ENCODE assay signal across 10 cellular contexts in the genomic region with DNA sequence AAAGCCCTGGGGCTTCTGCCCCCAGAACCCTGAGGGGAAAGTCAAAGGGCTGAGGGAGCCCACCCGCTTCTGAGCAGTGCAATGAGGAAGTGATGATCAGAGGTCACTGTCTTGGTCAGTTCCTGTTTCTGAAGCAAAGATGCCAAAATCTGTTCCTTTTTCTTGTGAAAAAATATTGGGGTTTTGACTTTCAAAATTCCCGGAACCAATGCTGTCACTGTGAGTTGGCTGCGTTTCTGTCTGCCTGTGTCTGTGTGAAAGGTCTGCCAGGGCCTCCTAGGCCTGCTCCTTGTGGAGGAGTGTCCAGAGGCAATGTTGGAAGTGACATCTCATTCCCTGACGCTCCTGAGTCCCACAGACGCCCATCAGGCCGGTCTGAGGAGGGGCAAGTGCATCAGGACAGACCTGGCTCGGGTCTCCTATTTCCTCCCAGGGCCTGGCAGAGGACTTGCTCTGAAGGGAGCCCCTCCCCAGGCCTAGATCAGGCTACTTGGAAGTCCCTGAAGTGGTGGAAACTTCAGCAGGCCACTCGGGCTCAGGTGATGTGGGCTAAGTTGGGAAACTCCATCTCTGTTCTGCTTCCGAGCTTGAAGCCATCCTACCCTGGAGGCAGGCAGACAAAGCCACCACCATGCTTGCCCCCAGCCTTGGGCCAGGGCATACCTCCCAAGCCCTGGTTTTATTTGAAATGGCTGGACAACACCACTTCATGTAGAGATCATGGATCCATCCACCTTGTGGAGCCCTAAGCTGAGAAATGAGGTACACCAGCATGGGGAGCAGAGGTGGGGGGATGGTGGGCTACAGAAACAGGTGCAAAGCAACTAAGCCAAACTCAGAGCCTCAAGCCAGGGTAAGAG. TPM values are rescaled to one million over a fixed set of nuclear protein-coding genes. Genes with fewer than 3 reads are reported as not detected.
A peak's percentile ranks its signal among the peaks of the same experiment; 100 is the strongest.
DNase-seq lines count a peak whose midpoint lies in the region; ATAC-seq and TF ChIP-seq lines count a peak whose summit lies in the region.
"Had no signal": no experiment of that assay in that cellular context is flagged by ENCODE, and none has a peak within 500 bp of the region (broad histone marks: within the 10 kb centered on the region; RNA-seq: fewer than 3 reads in every experiment).

No MANE protein-coding gene starts in this region.

- H3K27me3 ChIP-seq in ACC112 (ENCODE audit: insufficient read depth, low read length) (no peaks in the 10 kb centered on the region), colonic mucosa (no peaks in the 10 kb centered on the region), prostate gland (replicated peaks; ENCODE audit: insufficient read depth) (no peaks in the 10 kb centered on the region)

- WGBS in prostate gland, result 77% methylated on average over 9 of the region's 9 CpGs

- peaks cover 18% of the 10 kb centered on the region for H3K4me1 ChIP-seq in ACC112 (ENCODE audit: control insufficient read depth, insufficient read depth, low read length, unreplicated experiment)
- peaks cover 8% of the 10 kb centered on the region for H3K4me1 ChIP-seq in colonic mucosa
- no peaks in the 10 kb centered on the region for H3K4me1 ChIP-seq in prostate gland (replicated peaks)

- intact Hi-C loops in colonic mucosa (cut with DNase I), result loop anchor here (5.0 to 10.0 kb wide), 3 partner anchors 98 to 266 kb away; partner anchors contain the start of gene COX7A2L
- intact Hi-C loops in prostate gland (cut with DNase I), result loop anchor here (5.0 to 10.0 kb wide), 2 partner anchors 138 to 266 kb away; partner anchors contain the start of gene COX7A2L

- peaks cover 29 to 70% (median 55%) of the 10 kb centered on the region in 4 donors for H3K4me1 Mint-ChIP-seq in naive thymus-derived CD8-positive, alpha-beta T cell
- peaks cover 16% of the 10 kb centered on the region for H3K4me1 Mint-ChIP-seq in WTC11

- H3K9me3 Mint-ChIP-seq in naive thymus-derived CD8-positive, alpha-beta T cell, result peaks cover 0 to 9% (median 0%) of the 10 kb centered on the region in 9 donors
- peaks cover 12% of the 10 kb centered on the region for H3K9me3 Mint-ChIP-seq in WTC11

- POLR2A ChIA-PET in naive thymus-derived CD8-positive, alpha-beta T cell (lab: Charles Lee), result interaction anchor here (1.0 to 2.7 kb wide), 5 partner anchors 25 to 99 kb away, joined by 3 to 10 read pairs (median 4); no protein-coding TSS in a partner anchor
- POLR2A ChIA-PET in WTC11 (lab: Charles Lee), result no interaction called here

- no peak for ATAC-seq in naive thymus-derived CD8-positive, alpha-beta T cell
- ATAC-seq in WTC11, result no peak
- no peak for ATAC-seq in GM19351 (IDR thresholded peaks at IDR 0.05; ENCODE audit: unreplicated experiment)
- ATAC-seq in HG03108 (IDR thresholded peaks at IDR 0.05; ENCODE audit: unreplicated experiment), result no peak

- H3K27ac Mint-ChIP-seq in naive thymus-derived CD8-positive, alpha-beta T cell, result peak overlapping the region; percentile 45 to 96 (median 90)
- no peak overlapping the region for H3K27ac Mint-ChIP-seq in WTC11

- peak overlapping the region; percentile 16 to 49 for H3K9ac ChIP-seq in colonic mucosa (ENCODE audit: low read depth in 2 of 2, low read length in 2 of 2)

- CTCF ChIA-PET in WTC11 (lab: Charles Lee), result no interaction called here

- peak overlapping the region; percentile 87 for H2AFZ ChIP-seq in ACC112 (ENCODE audit: low read length, unreplicated experiment)

- peak; percentile 54 for DNase-seq in KBM-7
- DNase-seq in colonic mucosa, result no peak
- DNase-seq in naive thymus-derived CD8-positive, alpha-beta T cell, result peak in 3 of 10 donors; percentile 32 to 39 (median 34)
- DNase-seq in WTC11 (ENCODE audit: low spot score), result no peak
- no peak for DNase-seq in prostate gland (ENCODE audit: low spot score)
- DNase-seq: DMS79 treated with DMSO at 0.1 percent for 48 hours, Kasumi-1 had no signal

- H3K36me3 ChIP-seq in ACC112 (ENCODE audit: insufficient read depth, low read length) (no peaks in the 10 kb centered on the region), colonic mucosa (no peaks in the 10 kb centered on the region), prostate gland (no peaks in the 10 kb centered on the region)

- in situ Hi-C loops in KBM-7 (cut with MboI; ENCODE audit: low pct_unique_long_range_greater_than_20kb, low sequenced_read_pairs), result loop anchor here (25.0 kb wide), 1 partner anchor 238 kb away; no protein-coding TSS in a partner anchor

- H3K4me3 Mint-ChIP-seq in naive thymus-derived CD8-positive, alpha-beta T cell, result peak overlapping the region in 9 of 10 donors; percentile 16 to 76 (median 70)
- no peak overlapping the region for H3K4me3 Mint-ChIP-seq in WTC11

- H3K27me3 Mint-ChIP-seq in naive thymus-derived CD8-positive, alpha-beta T cell, result no peaks in the 10 kb centered on the region
- H3K27me3 Mint-ChIP-seq in WTC11 (ENCODE audit: low read depth), result peaks cover 28% of the 10 kb centered on the region

- H3K79me2 ChIP-seq in ACC112 (ENCODE audit: control insufficient read depth, insufficient read depth, low read length, unreplicated experiment), result no peaks in the 10 kb centered on the region

- H3K9me3 ChIP-seq in colonic mucosa (no peaks in the 10 kb centered on the region), prostate gland (no peaks in the 10 kb centered on the region)

- H3K27ac ChIP-seq in ACC112 (ENCODE audit: low read depth, low read length), result peak overlapping the region; percentile 17
- peak overlapping the region; percentile 62 for H3K27ac ChIP-seq in colonic mucosa
- peak overlapping the region in 1 of 2 donors; percentile 22 for H3K27ac ChIP-seq in prostate gland

- H3K4me3 ChIP-seq in ACC112 (ENCODE audit: low read depth, low read length) (no peak overlapping the region), colonic mucosa (no peak overlapping the region), prostate gland (no peak overlapping the region)

- peaks cover 0 to 2% (median 0%) of the 10 kb centered on the region in 3 donors for H3K36me3 Mint-ChIP-seq in naive thymus-derived CD8-positive, alpha-beta T cell
- H3K36me3 Mint-ChIP-seq in WTC11, result peaks cover 9% of the 10 kb centered on the region

- TF ChIP-seq POLR2A in prostate gland (IDR thresholded peaks at IDR 0.05), result no peak

- TF ChIP-seq CTCF in colonic mucosa (IDR thresholded peaks at IDR 0.05) (no peak), WTC11 (IDR thresholded peaks at IDR 0.05) (no peak), prostate gland (IDR thresholded peaks at IDR 0.05) (no peak)

TF ChIP-seq in WTC11, 78 proteins besides CTCF, POLR2A, EP300 and RAD21:
- no peak for TF ChIP-seq ATF1 (CRISPR knock-in tag; IDR thresholded peaks at IDR 0.05)
- no peak for TF ChIP-seq ESRRA (CRISPR knock-in tag; IDR thresholded peaks at IDR 0.05; ENCODE audit: borderline replicate concordance)
- TF ChIP-seq ZNF219 (CRISPR knock-in tag; IDR thresholded peaks at IDR 0.05; ENCODE audit: borderline replicate concordance), result no peak
- TF ChIP-seq, protein P1, sequence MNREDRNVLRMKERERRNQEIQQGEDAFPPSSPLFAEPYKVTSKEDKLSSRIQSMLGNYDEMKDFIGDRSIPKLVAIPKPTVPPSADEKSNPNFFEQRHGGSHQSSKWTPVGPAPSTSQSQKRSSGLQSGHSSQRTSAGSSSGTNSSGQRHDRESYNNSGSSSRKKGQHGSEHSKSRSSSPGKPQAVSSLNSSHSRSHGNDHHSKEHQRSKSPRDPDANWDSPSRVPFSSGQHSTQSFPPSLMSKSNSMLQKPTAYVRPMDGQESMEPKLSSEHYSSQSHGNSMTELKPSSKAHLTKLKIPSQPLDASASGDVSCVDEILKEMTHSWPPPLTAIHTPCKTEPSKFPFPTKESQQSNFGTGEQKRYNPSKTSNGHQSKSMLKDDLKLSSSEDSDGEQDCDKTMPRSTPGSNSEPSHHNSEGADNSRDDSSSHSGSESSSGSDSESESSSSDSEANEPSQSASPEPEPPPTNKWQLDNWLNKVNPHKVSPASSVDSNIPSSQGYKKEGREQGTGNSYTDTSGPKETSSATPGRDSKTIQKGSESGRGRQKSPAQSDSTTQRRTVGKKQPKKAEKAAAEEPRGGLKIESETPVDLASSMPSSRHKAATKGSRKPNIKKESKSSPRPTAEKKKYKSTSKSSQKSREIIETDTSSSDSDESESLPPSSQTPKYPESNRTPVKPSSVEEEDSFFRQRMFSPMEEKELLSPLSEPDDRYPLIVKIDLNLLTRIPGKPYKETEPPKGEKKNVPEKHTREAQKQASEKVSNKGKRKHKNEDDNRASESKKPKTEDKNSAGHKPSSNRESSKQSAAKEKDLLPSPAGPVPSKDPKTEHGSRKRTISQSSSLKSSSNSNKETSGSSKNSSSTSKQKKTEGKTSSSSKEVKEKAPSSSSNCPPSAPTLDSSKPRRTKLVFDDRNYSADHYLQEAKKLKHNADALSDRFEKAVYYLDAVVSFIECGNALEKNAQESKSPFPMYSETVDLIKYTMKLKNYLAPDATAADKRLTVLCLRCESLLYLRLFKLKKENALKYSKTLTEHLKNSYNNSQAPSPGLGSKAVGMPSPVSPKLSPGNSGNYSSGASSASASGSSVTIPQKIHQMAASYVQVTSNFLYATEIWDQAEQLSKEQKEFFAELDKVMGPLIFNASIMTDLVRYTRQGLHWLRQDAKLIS (CRISPR knock-in tag; IDR thresholded peaks at IDR 0.05; ENCODE audit: borderline replicate concordance), result no peak
- TF ChIP-seq, protein P2, sequence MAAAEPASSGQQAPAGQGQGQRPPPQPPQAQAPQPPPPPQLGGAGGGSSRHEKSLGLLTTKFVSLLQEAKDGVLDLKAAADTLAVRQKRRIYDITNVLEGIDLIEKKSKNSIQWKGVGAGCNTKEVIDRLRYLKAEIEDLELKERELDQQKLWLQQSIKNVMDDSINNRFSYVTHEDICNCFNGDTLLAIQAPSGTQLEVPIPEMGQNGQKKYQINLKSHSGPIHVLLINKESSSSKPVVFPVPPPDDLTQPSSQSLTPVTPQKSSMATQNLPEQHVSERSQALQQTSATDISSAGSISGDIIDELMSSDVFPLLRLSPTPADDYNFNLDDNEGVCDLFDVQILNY (CRISPR knock-in tag; IDR thresholded peaks at IDR 0.05), result no peak
- TF ChIP-seq CBFB (CRISPR knock-in tag; IDR thresholded peaks at IDR 0.05; ENCODE audit: low read depth), result no peak

RNA-seq across cellular contexts. Expression of gene PKDCC, which starts 51.0 kb away (rescaled TPM):
- 100 to 1,000 TPM in 1 of 2 donors, 10 to 100 TPM in 1; 61.3 to 125 TPM for total RNA-seq in colonic mucosa
- not detected for total RNA-seq in naive thymus-derived CD8-positive, alpha-beta T cell
- not detected for polyA plus RNA-seq in naive thymus-derived CD8-positive, alpha-beta T cell
- 15.1 to 27.3 TPM (median 15.6 TPM) in 3 replicates for total RNA-seq in WTC11 (2021)
- 10 to 100 TPM; 11.1 to 61.4 TPM for total RNA-seq in prostate gland

Comparison
In these comparisons a context has a peak if more than half of its experiments do, and no peak if none do; other contexts are left out.
1. RNA of gene PKDCC, which starts 51.0 kb away (total RNA-seq): 61.3 to 125 TPM in colonic mucosa, 11.1 to 61.4 TPM in prostate gland and 15.1 to 27.3 TPM in WTC11; not detected in naive thymus-derived CD8-positive, alpha-beta T cell; every median in the first group is over 10 times any median in the second.